Comparison of ENCODE assay signal across 1 cellular context in the genomic region with DNA sequence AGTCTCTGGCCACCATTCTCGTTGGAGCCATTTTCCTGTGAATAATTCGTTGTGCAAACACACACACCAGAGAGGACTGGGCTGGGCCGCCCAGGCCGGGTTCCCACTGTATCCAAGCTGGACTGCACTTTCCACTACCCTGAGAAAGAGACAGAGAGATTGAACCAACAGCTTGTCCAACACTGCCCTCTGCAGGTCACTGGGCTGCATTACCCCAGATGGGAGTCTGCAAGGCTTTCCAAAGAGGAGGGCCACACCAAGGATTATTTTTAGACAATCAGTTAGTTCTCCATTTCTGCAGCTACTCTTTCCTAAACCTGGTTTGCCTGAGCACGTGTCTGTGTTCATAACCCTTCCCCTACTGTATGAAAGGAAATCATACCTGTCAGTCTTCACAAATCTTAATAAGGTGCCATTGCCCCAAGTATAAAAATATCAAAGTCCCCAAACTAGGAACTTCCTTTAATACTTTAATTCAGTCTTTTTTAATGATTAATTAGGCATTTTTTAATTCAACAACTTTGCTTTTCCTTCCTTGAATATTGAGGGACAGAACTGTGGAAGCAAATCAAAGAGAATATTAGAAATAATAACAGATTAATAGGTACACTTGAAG.
TF ChIP-seq lines count a peak whose summit lies in the region.

No MANE protein-coding gene starts in this region.

TF ChIP-seq in GM23338, 12 proteins besides CTCF, POLR2A, EP300 and RAD21 (continued from another document):
- TF ChIP-seq ZNF462 (CRISPR knock-in tag; IDR thresholded peaks at IDR 0.05), result no peak
- TF ChIP-seq POLR2AphosphoS5 (IDR thresholded peaks at IDR 0.05; ENCODE audit: low read depth), result no peak
- TF ChIP-seq EZH2phosphoT487 (IDR thresholded peaks at IDR 0.05; ENCODE audit: unreplicated experiment), result no peak
- TF ChIP-seq STAT1 (IDR thresholded peaks at IDR 0.05; ENCODE audit: unreplicated experiment), result no peak
- TF ChIP-seq JUNB (IDR thresholded peaks at IDR 0.05; ENCODE audit: unreplicated experiment), result no peak
- TF ChIP-seq ZNF331 (CRISPR knock-in tag; IDR thresholded peaks at IDR 0.05; ENCODE audit: low read depth), result no peak
- TF ChIP-seq CREB1 (CRISPR knock-in tag; IDR thresholded peaks at IDR 0.05; ENCODE audit: low read depth), result no peak
